In genomic region chr7:138449580-138449979, GRCh38 we compare ENCODE assay signal across 9 cellular contexts. TPM values are rescaled to one million over a fixed set of nuclear protein-coding genes. Genes with fewer than 3 reads are reported as not detected.
DNase-seq lines count a peak whose midpoint lies in the region; ATAC-seq and TF ChIP-seq lines count a peak whose summit lies in the region.
"Had no signal": no experiment of that assay in that cellular context is flagged by ENCODE, and none has a peak within 500 bp of the region (broad histone marks: within the 10 kb centered on the region; RNA-seq: fewer than 3 reads in every experiment).

No MANE protein-coding gene starts in this region.

- TF ChIP-seq CTCF in GM12873 (IDR thresholded peaks at IDR 0.05; ENCODE audit: insufficient read depth, low read depth, low read length, missing control alignments) (peak; percentile 62), brain microvascular endothelial cell (IDR thresholded peaks at IDR 0.05; ENCODE audit: low read depth, low read length, missing control alignments) (peak; percentile 41)

- in situ Hi-C loops in brain microvascular endothelial cell (cut with HindIII; ENCODE audit: low pct_ligation_motif_present, low sequenced_read_pairs) = no loop called here

- no peak overlapping the region for H3K4me3 ChIP-seq in brain microvascular endothelial cell (ENCODE audit: low read depth, low read length)
- H3K4me3 ChIP-seq: dorsolateral prefrontal cortex had no signal

- no peak overlapping the region for H3K27ac ChIP-seq in brain microvascular endothelial cell
- H3K27ac ChIP-seq: dorsolateral prefrontal cortex had no signal

- no peak for ATAC-seq in HG03469 (IDR thresholded peaks at IDR 0.05; ENCODE audit: unreplicated experiment)
- no peak for ATAC-seq in left colon

- peak; percentile 24 for DNase-seq in RPMI8226
- no peak for DNase-seq in brain microvascular endothelial cell
- DNase-seq in stimulated activated CD4-positive, alpha-beta T cell treated with anti-CD3 and anti-CD28 coated beads, Interleukin-2, amount 100 ng/mL, for 4 hours (ENCODE audit: low read depth) = peak; percentile 24
- DNase-seq in HuH-7 (ENCODE audit: low spot score) = no peak
- no peak for DNase-seq in occipital lobe (lab: John Stamatoyannopoulos, UW)
- DNase-seq in left colon = no peak
- DNase-seq: dorsolateral prefrontal cortex had no signal

- no peaks in the 10 kb centered on the region for H3K36me3 ChIP-seq in brain microvascular endothelial cell (replicated peaks)

- H3K27me3 ChIP-seq in brain microvascular endothelial cell (replicated peaks) = no peaks in the 10 kb centered on the region
- H3K27me3 ChIP-seq: dorsolateral prefrontal cortex had no signal

- intact Hi-C loops in left colon (cut with DNase I, micrococcal nuclease) = no loop called here

RNA-seq across cellular contexts. Expression of gene TRIM24, which starts 10.5 kb away (rescaled TPM):
- total RNA-seq in occipital lobe = 42.1 TPM
- 10 to 100 TPM; 20.0 to 20.3 TPM for total RNA-seq in left colon

Comparison
In these comparisons a context has a peak if more than half of its experiments do, and no peak if none do; other contexts are left out.
1. DNase-seq: peak in RPMI8226 (single experiment) and stimulated activated CD4-positive, alpha-beta T cell treated with anti-CD3 and anti-CD28 coated beads, Interleukin-2, amount 100 ng/mL, for 4 hours (single experiment); none in brain microvascular endothelial cell (single experiment), HuH-7 (single experiment), occipital lobe (single experiment) and left colon (0 of 2).